1 cellular context compared by ENCODE assay signal in the genomic region with DNA sequence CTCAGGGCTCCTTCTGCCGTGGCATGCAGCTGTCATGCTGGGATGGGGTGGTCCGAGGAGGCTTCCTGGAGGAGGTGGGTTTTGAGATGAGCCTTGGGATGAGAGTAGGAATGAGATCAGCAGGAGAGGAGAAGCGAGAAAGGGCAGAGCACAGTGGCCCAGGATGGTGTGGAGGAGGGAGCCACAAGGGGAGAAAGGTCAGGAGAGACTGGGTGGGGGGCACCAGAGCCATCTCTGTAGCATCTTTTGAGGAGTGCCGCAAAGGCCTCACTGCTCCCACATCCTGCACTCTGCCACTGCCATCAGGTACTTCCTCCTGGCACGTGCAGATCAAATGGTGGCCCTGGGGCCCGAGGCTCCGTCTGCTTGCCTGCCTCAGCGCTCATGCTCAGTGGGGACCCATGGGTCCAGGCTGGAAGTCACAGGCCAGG.
TF ChIP-seq lines count a peak whose summit lies in the region.

No MANE protein-coding gene starts in this region.

TF ChIP-seq in GM23338, 12 proteins besides CTCF, POLR2A, EP300 and RAD21 (continued from another document):
- TF ChIP-seq, protein P1, sequence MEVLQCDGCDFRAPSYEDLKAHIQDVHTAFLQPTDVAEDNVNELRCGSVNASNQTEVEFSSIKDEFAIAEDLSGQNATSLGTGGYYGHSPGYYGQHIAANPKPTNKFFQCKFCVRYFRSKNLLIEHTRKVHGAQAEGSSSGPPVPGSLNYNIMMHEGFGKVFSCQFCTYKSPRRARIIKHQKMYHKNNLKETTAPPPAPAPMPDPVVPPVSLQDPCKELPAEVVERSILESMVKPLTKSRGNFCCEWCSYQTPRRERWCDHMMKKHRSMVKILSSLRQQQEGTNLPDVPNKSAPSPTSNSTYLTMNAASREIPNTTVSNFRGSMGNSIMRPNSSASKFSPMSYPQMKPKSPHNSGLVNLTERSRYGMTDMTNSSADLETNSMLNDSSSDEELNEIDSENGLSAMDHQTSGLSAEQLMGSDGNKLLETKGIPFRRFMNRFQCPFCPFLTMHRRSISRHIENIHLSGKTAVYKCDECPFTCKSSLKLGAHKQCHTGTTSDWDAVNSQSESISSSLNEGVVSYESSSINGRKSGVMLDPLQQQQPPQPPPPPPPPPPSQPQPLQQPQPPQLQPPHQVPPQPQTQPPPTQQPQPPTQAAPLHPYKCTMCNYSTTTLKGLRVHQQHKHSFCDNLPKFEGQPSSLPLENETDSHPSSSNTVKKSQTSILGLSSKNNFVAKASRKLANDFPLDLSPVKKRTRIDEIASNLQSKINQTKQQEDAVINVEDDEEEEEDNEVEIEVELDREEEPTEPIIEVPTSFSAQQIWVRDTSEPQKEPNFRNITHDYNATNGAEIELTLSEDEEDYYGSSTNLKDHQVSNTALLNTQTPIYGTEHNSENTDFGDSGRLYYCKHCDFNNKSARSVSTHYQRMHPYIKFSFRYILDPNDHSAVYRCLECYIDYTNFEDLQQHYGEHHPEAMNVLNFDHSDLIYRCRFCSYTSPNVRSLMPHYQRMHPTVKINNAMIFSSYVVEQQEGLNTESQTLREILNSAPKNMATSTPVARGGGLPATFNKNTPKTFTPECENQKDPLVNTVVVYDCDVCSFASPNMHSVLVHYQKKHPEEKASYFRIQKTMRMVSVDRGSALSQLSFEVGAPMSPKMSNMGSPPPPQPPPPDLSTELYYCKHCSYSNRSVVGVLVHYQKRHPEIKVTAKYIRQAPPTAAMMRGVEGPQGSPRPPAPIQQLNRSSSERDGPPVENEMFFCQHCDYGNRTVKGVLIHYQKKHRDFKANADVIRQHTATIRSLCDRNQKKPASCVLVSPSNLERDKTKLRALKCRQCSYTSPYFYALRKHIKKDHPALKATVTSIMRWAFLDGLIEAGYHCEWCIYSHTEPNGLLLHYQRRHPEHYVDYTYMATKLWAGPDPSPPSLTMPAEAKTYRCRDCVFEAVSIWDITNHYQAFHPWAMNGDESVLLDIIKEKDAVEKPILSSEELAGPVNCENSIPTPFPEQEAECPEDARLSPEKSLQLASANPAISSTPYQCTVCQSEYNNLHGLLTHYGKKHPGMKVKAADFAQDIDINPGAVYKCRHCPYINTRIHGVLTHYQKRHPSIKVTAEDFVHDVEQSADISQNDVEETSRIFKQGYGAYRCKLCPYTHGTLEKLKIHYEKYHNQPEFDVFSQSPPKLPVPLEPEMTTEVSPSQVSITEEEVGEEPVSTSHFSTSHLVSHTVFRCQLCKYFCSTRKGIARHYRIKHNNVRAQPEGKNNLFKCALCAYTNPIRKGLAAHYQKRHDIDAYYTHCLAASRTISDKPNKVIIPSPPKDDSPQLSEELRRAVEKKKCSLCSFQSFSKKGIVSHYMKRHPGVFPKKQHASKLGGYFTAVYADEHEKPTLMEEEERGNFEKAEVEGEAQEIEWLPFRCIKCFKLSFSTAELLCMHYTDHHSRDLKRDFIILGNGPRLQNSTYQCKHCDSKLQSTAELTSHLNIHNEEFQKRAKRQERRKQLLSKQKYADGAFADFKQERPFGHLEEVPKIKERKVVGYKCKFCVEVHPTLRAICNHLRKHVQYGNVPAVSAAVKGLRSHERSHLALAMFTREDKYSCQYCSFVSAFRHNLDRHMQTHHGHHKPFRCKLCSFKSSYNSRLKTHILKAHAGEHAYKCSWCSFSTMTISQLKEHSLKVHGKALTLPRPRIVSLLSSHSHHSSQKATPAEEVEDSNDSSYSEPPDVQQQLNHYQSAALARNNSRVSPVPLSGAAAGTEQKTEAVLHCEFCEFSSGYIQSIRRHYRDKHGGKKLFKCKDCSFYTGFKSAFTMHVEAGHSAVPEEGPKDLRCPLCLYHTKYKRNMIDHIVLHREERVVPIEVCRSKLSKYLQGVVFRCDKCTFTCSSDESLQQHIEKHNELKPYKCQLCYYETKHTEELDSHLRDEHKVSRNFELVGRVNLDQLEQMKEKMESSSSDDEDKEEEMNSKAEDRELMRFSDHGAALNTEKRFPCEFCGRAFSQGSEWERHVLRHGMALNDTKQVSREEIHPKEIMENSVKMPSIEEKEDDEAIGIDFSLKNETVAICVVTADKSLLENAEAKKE (CRISPR knock-in tag; IDR thresholded peaks at IDR 0.05), result no peak
- TF ChIP-seq POLR2AphosphoS5 (IDR thresholded peaks at IDR 0.05; ENCODE audit: low read depth) (no peak), ZNF114 (CRISPR knock-in tag; IDR thresholded peaks at IDR 0.05) (no peak), EZH2phosphoT487 (IDR thresholded peaks at IDR 0.05; ENCODE audit: unreplicated experiment) (no peak), ZNF331 (CRISPR knock-in tag; IDR thresholded peaks at IDR 0.05; ENCODE audit: low read depth) (no peak)
- TF ChIP-seq, protein P2, sequence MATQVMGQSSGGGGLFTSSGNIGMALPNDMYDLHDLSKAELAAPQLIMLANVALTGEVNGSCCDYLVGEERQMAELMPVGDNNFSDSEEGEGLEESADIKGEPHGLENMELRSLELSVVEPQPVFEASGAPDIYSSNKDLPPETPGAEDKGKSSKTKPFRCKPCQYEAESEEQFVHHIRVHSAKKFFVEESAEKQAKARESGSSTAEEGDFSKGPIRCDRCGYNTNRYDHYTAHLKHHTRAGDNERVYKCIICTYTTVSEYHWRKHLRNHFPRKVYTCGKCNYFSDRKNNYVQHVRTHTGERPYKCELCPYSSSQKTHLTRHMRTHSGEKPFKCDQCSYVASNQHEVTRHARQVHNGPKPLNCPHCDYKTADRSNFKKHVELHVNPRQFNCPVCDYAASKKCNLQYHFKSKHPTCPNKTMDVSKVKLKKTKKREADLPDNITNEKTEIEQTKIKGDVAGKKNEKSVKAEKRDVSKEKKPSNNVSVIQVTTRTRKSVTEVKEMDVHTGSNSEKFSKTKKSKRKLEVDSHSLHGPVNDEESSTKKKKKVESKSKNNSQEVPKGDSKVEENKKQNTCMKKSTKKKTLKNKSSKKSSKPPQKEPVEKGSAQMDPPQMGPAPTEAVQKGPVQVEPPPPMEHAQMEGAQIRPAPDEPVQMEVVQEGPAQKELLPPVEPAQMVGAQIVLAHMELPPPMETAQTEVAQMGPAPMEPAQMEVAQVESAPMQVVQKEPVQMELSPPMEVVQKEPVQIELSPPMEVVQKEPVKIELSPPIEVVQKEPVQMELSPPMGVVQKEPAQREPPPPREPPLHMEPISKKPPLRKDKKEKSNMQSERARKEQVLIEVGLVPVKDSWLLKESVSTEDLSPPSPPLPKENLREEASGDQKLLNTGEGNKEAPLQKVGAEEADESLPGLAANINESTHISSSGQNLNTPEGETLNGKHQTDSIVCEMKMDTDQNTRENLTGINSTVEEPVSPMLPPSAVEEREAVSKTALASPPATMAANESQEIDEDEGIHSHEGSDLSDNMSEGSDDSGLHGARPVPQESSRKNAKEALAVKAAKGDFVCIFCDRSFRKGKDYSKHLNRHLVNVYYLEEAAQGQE (IDR thresholded peaks at IDR 0.05; ENCODE audit: unreplicated experiment), result no peak
